In the genomic region with DNA sequence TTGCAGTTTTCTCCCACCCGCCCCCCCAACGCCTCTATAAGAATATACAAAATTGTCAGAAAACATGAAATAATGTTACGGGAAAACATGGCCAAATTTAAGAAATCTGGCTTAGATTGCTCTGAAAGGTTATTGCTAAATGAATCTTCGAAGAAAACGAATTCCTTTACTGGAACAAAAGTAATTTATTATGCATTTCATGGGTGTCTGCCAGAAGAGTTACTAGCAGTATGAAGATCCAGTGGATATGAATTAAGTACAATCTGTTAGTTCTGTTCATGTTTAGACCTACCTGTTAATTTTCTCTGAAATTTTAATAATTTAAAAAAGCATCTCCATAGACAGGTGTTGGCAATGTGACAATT, we compare ENCODE assay signal across 26 cellular contexts. TPM values are rescaled to one million over a fixed set of nuclear protein-coding genes. Genes with fewer than 3 reads are reported as not detected.
DNase-seq lines count a peak whose midpoint lies in the region; ATAC-seq and TF ChIP-seq lines count a peak whose summit lies in the region.
"Had no signal": no experiment of that assay in that cellular context is flagged by ENCODE, and none has a peak within 500 bp of the region (broad histone marks: within the 10 kb centered on the region; RNA-seq: fewer than 3 reads in every experiment).

No MANE protein-coding gene starts in this region.

- H3K4me1 Mint-ChIP-seq in activated CD4-positive, alpha-beta memory T cell treated with anti-CD3 and anti-CD28 coated beads for 36 hours (ENCODE audit: low read depth) = peaks cover 2% of the 10 kb centered on the region
- H3K4me1 Mint-ChIP-seq: activated CD8-positive, alpha-beta memory T cell treated with anti-CD3 and anti-CD28 coated beads, Interleukin-2, amount 10 ng/mL, durations not matched to agents 7 days and 5 days had no signal

- no peaks in the 10 kb centered on the region for H3K9me3 Mint-ChIP-seq in activated CD4-positive, alpha-beta memory T cell treated with anti-CD3 and anti-CD28 coated beads for 36 hours
- H3K9me3 Mint-ChIP-seq: activated T-helper 1 cell treated with anti-CD3 and anti-CD28 coated beads, Interleukin-12 subunit alpha, Interleukin-12 subunit beta, Interleukin-2, Interleukin-4 antibody, amounts not matched to agents 30 ng/mL and 10 ng/mL and 1 ng/mL, durations not matched to agents 14 hours and 24 hours and 36 hours had no signal

- CTCF ChIA-PET in activated CD4-positive, alpha-beta memory T cell treated with anti-CD3 and anti-CD28 coated beads for 36 hours (lab: Charles Lee) = no interaction called here

- H3K79me2 ChIP-seq in fibroblast of lung (ENCODE audit: control insufficient read depth, insufficient read depth, low read length) (no peaks in the 10 kb centered on the region), osteoblast (ENCODE audit: insufficient read depth, low read length) (peaks cover 41% of the 10 kb centered on the region)

- peaks cover 12% of the 10 kb centered on the region for H3K27me3 Mint-ChIP-seq in activated CD4-positive, alpha-beta memory T cell treated with anti-CD3 and anti-CD28 coated beads for 36 hours

- intact Hi-C loops in heart right ventricle (cut with DNase I) (loop anchor here in 2 of 10 donors (5.0 to 10.0 kb wide), 2 partner anchors 76 to 153 kb away; no protein-coding TSS in a partner anchor), left ventricle myocardium superior (cut with micrococcal nuclease) (no loop called here), aorta (cut with DNase I) (loop anchor here (5.0 kb wide), 1 partner anchor 156 kb away; no protein-coding TSS in a partner anchor)
- intact Hi-C loops in activated CD4-positive, alpha-beta memory T cell treated with anti-CD3 and anti-CD28 coated beads for 36 hours (cut with micrococcal nuclease) = no loop called here

- 51 to 56% methylated on average over 5 of the region's 5 CpGs for WGBS in heart right ventricle, 2 donors
- 18% methylated on average over 5 of the region's 5 CpGs for WGBS in aorta, 2 donors

- no peak overlapping the region for H3K27ac Mint-ChIP-seq in activated CD4-positive, alpha-beta memory T cell treated with anti-CD3 and anti-CD28 coated beads for 36 hours
- H3K27ac Mint-ChIP-seq: activated CD8-positive, alpha-beta memory T cell treated with anti-CD3 and anti-CD28 coated beads, Interleukin-2, amount 10 ng/mL, durations not matched to agents 7 days and 5 days; activated T-helper 1 cell treated with anti-CD3 and anti-CD28 coated beads, Interleukin-12 subunit alpha, Interleukin-12 subunit beta, Interleukin-2, Interleukin-4 antibody, amounts not matched to agents 30 ng/mL and 10 ng/mL and 1 ng/mL, durations not matched to agents 14 hours and 24 hours and 36 hours; CD4-positive, alpha-beta memory T cell; naive thymus-derived CD4-positive, alpha-beta T cell had no signal

- H3K36me3 ChIP-seq in heart right ventricle = peaks cover 0 to 66% (median 0%) of the 10 kb centered on the region in 9 donors
- H3K36me3 ChIP-seq in fibroblast of lung (ENCODE audit: control insufficient read depth, insufficient read depth, low read length) = no peaks in the 10 kb centered on the region
- H3K36me3 ChIP-seq in osteoblast (ENCODE audit: insufficient read depth, low read length) = peaks cover 39% of the 10 kb centered on the region
- H3K36me3 ChIP-seq in aorta (ENCODE audit: control insufficient read depth in 1 of 2, insufficient read depth in 2 of 2, low read length in 1 of 2) = no peaks in the 10 kb centered on the region
- no peaks in the 10 kb centered on the region for H3K36me3 ChIP-seq in H7 (replicated peaks; ENCODE audit: control insufficient read depth, insufficient read depth, low read length)
- H3K36me3 ChIP-seq: tibial nerve had no signal

- no peaks in the 10 kb centered on the region for H3K27me3 ChIP-seq in heart right ventricle
- no peaks in the 10 kb centered on the region for H3K27me3 ChIP-seq in fibroblast of lung (ENCODE audit: control insufficient read depth, insufficient read depth, low read length)
- no peaks in the 10 kb centered on the region for H3K27me3 ChIP-seq in osteoblast (ENCODE audit: insufficient read depth, low read length)
- H3K27me3 ChIP-seq in aorta (ENCODE audit: control insufficient read depth in 1 of 2, insufficient read depth in 2 of 2, low read length in 1 of 2) = no peaks in the 10 kb centered on the region
- H3K27me3 ChIP-seq in H7 (ENCODE audit: control insufficient read depth, insufficient read depth, low read length) = no peaks in the 10 kb centered on the region

- H3K4me3 ChIP-seq in heart right ventricle (peak overlapping the region in 1 of 10 donors; percentile 1), fibroblast of lung (replicated peaks in 1 of 4; ENCODE audit: control extremely low read depth in 1 of 4, insufficient read depth in 1 of 4, low read depth in 3 of 4, low read length in 4 of 4) (no peak overlapping the region), osteoblast (ENCODE audit: insufficient read depth, low read length) (no peak overlapping the region), aorta (ENCODE audit: low read length in 2 of 2) (no peak overlapping the region), H7 (ENCODE audit: insufficient read depth, low read depth, low read length) (no peak overlapping the region)
- H3K4me3 ChIP-seq: tibial nerve had no signal

- H2AFZ ChIP-seq in fibroblast of lung (ENCODE audit: low read length) (no peak overlapping the region), osteoblast (ENCODE audit: low read length) (no peak overlapping the region)

- H3K27ac ChIP-seq in heart right ventricle (peak overlapping the region; percentile 1 to 99 (median 72)), fibroblast of lung (ENCODE audit: insufficient read depth, low read length) (no peak overlapping the region), osteoblast (ENCODE audit: low read depth, low read length) (peak overlapping the region; percentile 11), aorta (ENCODE audit: low read depth in 1 of 2, low read length in 2 of 2) (peak overlapping the region; percentile 79 to 84)
- H3K27ac ChIP-seq: tibial nerve had no signal

- TF ChIP-seq CTCF in heart right ventricle (IDR thresholded peaks at IDR 0.05) = no peak
- no peak for TF ChIP-seq CTCF in fibroblast of lung (conservative IDR thresholded peaks at IDR 0.05 in 1 of 2, IDR thresholded peaks at IDR 0.05 in 1 of 2; ENCODE audit: low read depth in 1 of 2, low read length in 2 of 2)
- TF ChIP-seq CTCF in osteoblast (IDR thresholded peaks at IDR 0.05; ENCODE audit: extremely low read depth, low read depth, low read length) = no peak

- H3K36me3 Mint-ChIP-seq in activated CD4-positive, alpha-beta memory T cell treated with anti-CD3 and anti-CD28 coated beads for 36 hours = no peaks in the 10 kb centered on the region
- H3K36me3 Mint-ChIP-seq: activated CD8-positive, alpha-beta memory T cell treated with anti-CD3 and anti-CD28 coated beads, Interleukin-2, amount 10 ng/mL, durations not matched to agents 7 days and 5 days; CD4-positive, alpha-beta memory T cell; naive thymus-derived CD4-positive, alpha-beta T cell had no signal

- H3K4me3 Mint-ChIP-seq in activated CD4-positive, alpha-beta memory T cell treated with anti-CD3 and anti-CD28 coated beads for 36 hours = no peak overlapping the region
- H3K4me3 Mint-ChIP-seq: activated CD8-positive, alpha-beta memory T cell treated with anti-CD3 and anti-CD28 coated beads, Interleukin-2, amount 10 ng/mL, durations not matched to agents 7 days and 5 days; activated T-helper 1 cell treated with anti-CD3 and anti-CD28 coated beads, Interleukin-12 subunit alpha, Interleukin-12 subunit beta, Interleukin-2, Interleukin-4 antibody, amounts not matched to agents 30 ng/mL and 10 ng/mL and 1 ng/mL, durations not matched to agents 14 hours and 24 hours and 36 hours; CD4-positive, alpha-beta memory T cell; naive thymus-derived CD4-positive, alpha-beta T cell had no signal

- no peak overlapping the region for H3K4me2 ChIP-seq in fibroblast of lung (ENCODE audit: extremely low read depth, insufficient read depth, low read length)
- H3K4me2 ChIP-seq in osteoblast (ENCODE audit: insufficient read depth, low read length) = no peak overlapping the region
- H3K4me2 ChIP-seq: SK-N-SH had no signal

- POLR2A ChIA-PET in activated CD4-positive, alpha-beta memory T cell treated with anti-CD3 and anti-CD28 coated beads for 36 hours (lab: Charles Lee) = no interaction called here

- no peak overlapping the region for H3K9ac ChIP-seq in fibroblast of lung (ENCODE audit: insufficient read depth, low read length)
- H3K9ac ChIP-seq: SK-N-SH had no signal

- H4K20me1 ChIP-seq in fibroblast of lung (ENCODE audit: control insufficient read depth, extremely low read depth, insufficient read depth, low read length) (no peaks in the 10 kb centered on the region), osteoblast (ENCODE audit: insufficient read depth, low read length) (peaks cover 24% of the 10 kb centered on the region)

- no peak for ATAC-seq in heart right ventricle
- no peak for ATAC-seq in left ventricle myocardium superior
- no peak for ATAC-seq in aorta (ENCODE audit: low FRiP score)
- ATAC-seq: activated CD8-positive, alpha-beta memory T cell treated with anti-CD3 and anti-CD28 coated beads, Interleukin-2, amount 10 ng/mL, durations not matched to agents 7 days and 5 days; esophagus mucosa had no signal

- DNase-seq in heart right ventricle = no peak
- no peak for DNase-seq in left ventricle myocardium superior
- peak; percentile 62 to 72 for DNase-seq in fibroblast of lung (ENCODE audit: low read depth in 2 of 2)
- DNase-seq in osteoblast (ENCODE audit: insufficient read length, low spot score, missing footprints) = no peak
- DNase-seq in aorta = no peak
- no peak for DNase-seq in H7
- no peak for DNase-seq in activated CD4-positive, alpha-beta memory T cell treated with anti-CD3 and anti-CD28 coated beads for 36 hours
- DNase-seq in activated CD8-positive, alpha-beta memory T cell treated with anti-CD3 and anti-CD28 coated beads for 24 hours = no peak
- DNase-seq: activated CD4-positive, alpha-beta T cell treated with anti-CD3 and anti-CD28 coated beads for 4 hours; activated CD8-positive, alpha-beta memory T cell treated with anti-CD3 and anti-CD28 coated beads, Interleukin-2, amount 10 ng/mL, durations not matched to agents 7 days and 5 days; activated naive CD4-positive, alpha-beta T cell treated with anti-CD3 and anti-CD28 coated beads, Interleukin-2, amount 50 U/mL, for 16 hours; AML-193; anterior cingulate cortex; CD4-positive, alpha-beta memory T cell; DMS153; mammary epithelial cell; naive thymus-derived CD4-positive, alpha-beta T cell; NCI-H1092 treated with DMSO at 0.1 percent for 48 hours; NCI-H187 treated with DMSO at 0.1 percent for 48 hours; NCI-H748 treated with DMSO at 0.1 percent for 48 hours; SK-N-SH; stimulated activated naive CD4-positive, alpha-beta T cell treated with Interleukin-2 at 50 U/mL for 16 hours; T-helper 2 cell had no signal

- H3K9me3 ChIP-seq in heart right ventricle (no peaks in the 10 kb centered on the region), fibroblast of lung (ENCODE audit: control insufficient read depth, insufficient read depth, low read depth, low read length) (no peaks in the 10 kb centered on the region), osteoblast (ENCODE audit: low read depth, low read length) (no peaks in the 10 kb centered on the region), aorta (ENCODE audit: control insufficient read depth, low read length) (no peaks in the 10 kb centered on the region)
- H3K9me3 ChIP-seq: SK-N-SH, tibial nerve had no signal

- H3K4me1 ChIP-seq in heart right ventricle = peaks cover 5 to 99% (median 88%) of the 10 kb centered on the region in 9 donors
- H3K4me1 ChIP-seq in fibroblast of lung (ENCODE audit: control insufficient read depth, extremely low read depth, insufficient read depth, low read length) = peaks cover 2% of the 10 kb centered on the region
- peaks cover 29% of the 10 kb centered on the region for H3K4me1 ChIP-seq in osteoblast (ENCODE audit: insufficient read depth, low read length)
- peaks cover 4 to 9% of the 10 kb centered on the region in 2 donors for H3K4me1 ChIP-seq in aorta (ENCODE audit: control insufficient read depth in 1 of 2, insufficient read depth in 2 of 2, low read length in 2 of 2)
- H3K4me1 ChIP-seq: tibial nerve had no signal

RNA-seq across cellular contexts. Expression of gene GATA6, which starts 21.9 kb away (rescaled TPM):
- total RNA-seq in heart right ventricle (10 to 100 TPM; 54.6 to 99.5 (median 73.4) TPM), left ventricle myocardium superior (62.3 TPM), fibroblast of lung (6.3 and 10.0 TPM in 2 replicates), osteoblast (10.9 and 16.6 TPM in 2 replicates), aorta (10 to 100 TPM; 28.7 to 41.5 TPM)
- polyA plus RNA-seq in heart right ventricle (10 to 100 TPM; 36.7 to 46.5 TPM), fibroblast of lung (1.4 and 4.1 TPM in 2 replicates), aorta (10 to 100 TPM; 16.0 to 32.8 TPM)
- polyA plus RNA-seq in fibroblast of lung (2012) = 2.1 and 5.7 TPM in 2 replicates
- 0.31 and 1.1 TPM in 2 replicates for polyA minus RNA-seq in fibroblast of lung (ENCODE audit: low replicate concordance)
- 8.8 and 37.7 TPM in 2 replicates for total RNA-seq in H7 (2014; rRNA removed; shearing (Covaris generic))
- under 1 TPM; 0.07 to 0.10 TPM for total RNA-seq in activated CD4-positive, alpha-beta memory T cell treated with anti-CD3 and anti-CD28 coated beads for 36 hours
- total RNA-seq: activated CD8-positive, alpha-beta memory T cell treated with anti-CD3 and anti-CD28 coated beads, Interleukin-2, amount 10 ng/mL, durations not matched to agents 7 days and 5 days; activated T-helper 1 cell treated with anti-CD3 and anti-CD28 coated beads, Interleukin-12 subunit alpha, Interleukin-12 subunit beta, Interleukin-2, Interleukin-4 antibody, amounts not matched to agents 30 ng/mL and 10 ng/mL and 1 ng/mL, durations not matched to agents 14 hours and 24 hours and 36 hours; CD4-positive, alpha-beta memory T cell had no signal
- polyA plus RNA-seq: CD4-positive, alpha-beta memory T cell; naive thymus-derived CD4-positive, alpha-beta T cell; SK-N-SH had no signal

Comparison
In these comparisons a context has a peak if more than half of its experiments do, and no peak if none do; other contexts are left out.
1. DNase-seq: peak in fibroblast of lung (2 of 2); none in heart right ventricle (0 of 2), left ventricle myocardium superior (single experiment), osteoblast (single experiment), aorta (0 of 2), H7 (single experiment), activated CD4-positive, alpha-beta memory T cell treated with anti-CD3 and anti-CD28 coated beads for 36 hours (single experiment) and activated CD8-positive, alpha-beta memory T cell treated with anti-CD3 and anti-CD28 coated beads for 24 hours (single experiment).
2. intact Hi-C loops: an anchor here in aorta (5.0 kb wide); none called in left ventricle myocardium superior and activated CD4-positive, alpha-beta memory T cell treated with anti-CD3 and anti-CD28 coated beads for 36 hours.